7 cellular contexts compared by ENCODE assay signal in genomic region chr4:137733174-137734141, GRCh38.
A peak's percentile ranks its signal among the peaks of the same experiment; 100 is the strongest.
DNase-seq lines count a peak whose midpoint lies in the region; ATAC-seq lines count a peak whose summit lies in the region.
"Not testable (repeated sequence)": the region's sequence is repeated elsewhere in the genome, so short reads cannot be mapped to it uniquely, and the experiment has no call there.

No MANE protein-coding gene starts in this region.

- DNase-seq in ELR (ENCODE audit: low read depth) (peak; percentile 58), MV-4-11 (lab: John Stamatoyannopoulos, UW) (peak; percentile 27), SK-MEL-5 (ENCODE audit: low read depth, low spot score) (peak; percentile 80), dermis microvascular lymphatic vessel endothelial cell (ENCODE audit: low read depth in 2 of 2) (peak; percentile 0 to 39), kidney tubule cell (ENCODE audit: low spot score) (peak; percentile 29)

- in situ Hi-C loops in SK-MEL-5 (cut with HindIII; ENCODE audit: low pct_unique_long_range_greater_than_20kb, low sequenced_read_pairs): not testable (repeated sequence)

- peak; percentile 67 for ATAC-seq in GM19324 (IDR thresholded peaks at IDR 0.05; ENCODE audit: low FRiP score, unreplicated experiment)
- ATAC-seq in HG03039 (IDR thresholded peaks at IDR 0.05; ENCODE audit: unreplicated experiment): peak; percentile 74

Comparison
In these comparisons a context has a peak if more than half of its experiments do, and no peak if none do; other contexts are left out.
1. Peak in every context shown above with its lines: DNase-seq and ATAC-seq.
2. DNase-seq: peak in every context shown above with its lines; median percentile 80 in SK-MEL-5; 58 in ELR; 29 in kidney tubule cell; 27 in MV-4-11; 20 in dermis microvascular lymphatic vessel endothelial cell.